16 cellular contexts compared by ENCODE assay signal in genomic region chr20:9270831-9271230, GRCh38.
DNase-seq lines count a peak whose midpoint lies in the region; ATAC-seq, FAIRE-seq and TF ChIP-seq lines count a peak whose summit lies in the region.
"Had no signal": no experiment of that assay in that cellular context is flagged by ENCODE, and none has a peak within 500 bp of the region (broad histone marks: within the 10 kb centered on the region; RNA-seq: fewer than 3 reads in every experiment).

No MANE protein-coding gene starts in this region.

- no peak overlapping the region for H3K4ac ChIP-seq in IMR-90 (ENCODE audit: low read depth, low read length)

- H3K18ac ChIP-seq in IMR-90 (ENCODE audit: low read depth, low read length) = peak overlapping the region; percentile 92; the same call in 1 of the 2 replicates

- H4K20me1 ChIP-seq in IMR-90 (ENCODE audit: insufficient read depth, low read length) = peaks cover 7% of the 10 kb centered on the region; the same call in 1 of the 2 replicates

- FAIRE-seq in H54 (lab: Jason Lieb, UNC) = no peak
- FAIRE-seq: keratinocyte had no signal

- DNase-seq in AG20443 (ENCODE audit: low spot score) = peak; percentile 69
- peak; percentile 74 for DNase-seq in IMR-90
- peak; percentile 10 for DNase-seq in epithelial cell of esophagus (ENCODE audit: low read depth)
- no peak for DNase-seq in omental fat pad (ENCODE audit: low spot score)
- no peak for DNase-seq in NCI-H1436 (lab: John Stamatoyannopoulos, UW)
- DNase-seq in SHP77 (lab: John Stamatoyannopoulos, UW) = no peak
- DNase-seq in H54 (ENCODE audit: insufficient read length, low spot score) = no peak
- no peak for DNase-seq in NCI-H1105 (lab: John Stamatoyannopoulos, UW)
- DNase-seq: activated T-cell treated with anti-CD3 and anti-CD28 coated beads, Interleukin-2, amount 50 U/mL, for 72 hours; dorsolateral prefrontal cortex; head of caudate nucleus; Karpas-422; mucosa of descending colon had no signal

- no peak overlapping the region for H3K56ac ChIP-seq in IMR-90 (ENCODE audit: extremely low read depth, insufficient read depth, low read length)

- TF ChIP-seq RAD21 in IMR-90 (IDR thresholded peaks at IDR 0.05; ENCODE audit: low read length) = no peak

- no peak overlapping the region for H3K14ac ChIP-seq in IMR-90 (replicated peaks; ENCODE audit: low read depth, low read length)

- H3K79me1 ChIP-seq in IMR-90 (ENCODE audit: low read depth in 1 of 2, low read length in 2 of 2) = peaks cover 21 to 54% of the 10 kb centered on the region in 2 experiments

- H4K91ac ChIP-seq in IMR-90 (ENCODE audit: insufficient read depth, low read depth, low read length) = no peak overlapping the region

- no peaks in the 10 kb centered on the region for H3K9me3 ChIP-seq in IMR-90 (ENCODE audit: control insufficient read depth, insufficient read depth, low read length)
- H3K9me3 ChIP-seq: mucosa of descending colon, thoracic aorta had no signal

- H3K27me3 ChIP-seq in IMR-90 (ENCODE audit: control insufficient read depth, insufficient read depth, low read length) = no peaks in the 10 kb centered on the region
- H3K27me3 ChIP-seq: dorsolateral prefrontal cortex had no signal

- no peaks in the 10 kb centered on the region; the same call in 1 of the 2 replicates for H3K36me3 ChIP-seq in IMR-90 (ENCODE audit: control insufficient read depth, insufficient read depth, low read length)
- H3K36me3 ChIP-seq: thoracic aorta had no signal

- no peak overlapping the region for H3K27ac ChIP-seq in IMR-90 (ENCODE audit: insufficient read depth, low read length)
- H3K27ac ChIP-seq: dorsolateral prefrontal cortex, HL-60, thoracic aorta had no signal

- no peak overlapping the region for H3K23ac ChIP-seq in IMR-90 (ENCODE audit: low read depth, low read length)

- H2AK5ac ChIP-seq in IMR-90 (ENCODE audit: low read depth, low read length) = no peak overlapping the region

- H4K5ac ChIP-seq in IMR-90 (ENCODE audit: low read depth, low read length) = peak overlapping the region; percentile 59; the same call in 1 of the 2 replicates

- dilution Hi-C loops in IMR-90 (cut with HindIII; ENCODE audit: low sequenced_read_pairs, unreplicated experiment) = no loop called here

- H2AK9ac ChIP-seq in IMR-90 (replicated peaks; ENCODE audit: low read depth, low read length, poor library complexity) = no peak overlapping the region

- ATAC-seq in IMR-90 (ENCODE audit: low read depth) (peak; percentile 56), omental fat pad (ENCODE audit: low FRiP score) (peak; percentile 74)
- ATAC-seq: activated T-cell treated with anti-CD3 and anti-CD28 coated beads, Interleukin-2, amount 50 U/mL, for 72 hours; mucosa of descending colon had no signal

- intact Hi-C loops in IMR-90 (cut with micrococcal nuclease) = no loop called here

- H4K8ac ChIP-seq in IMR-90 (ENCODE audit: low read depth in 2 of 2, low read length in 2 of 2) = no peak overlapping the region; a peak in 1 of 4 replicates

- no peak overlapping the region for H2BK20ac ChIP-seq in IMR-90 (ENCODE audit: low read depth, low read length)

- H2BK120ac ChIP-seq in IMR-90 (ENCODE audit: low read depth, low read length) = no peak overlapping the region

- in situ Hi-C loops in IMR-90 (cut with MboI; ENCODE audit: low sequenced_read_pairs) = no loop called here

- H3K4me1 ChIP-seq in IMR-90 (ENCODE audit: control insufficient read depth, insufficient read depth, low read length) = peaks cover 14% of the 10 kb centered on the region

- H3K9me1 ChIP-seq in IMR-90 (ENCODE audit: insufficient read depth, low read length) = peaks cover 10% of the 10 kb centered on the region

- no TSS peak for BruUV-seq in IMR-90 (replicated peaks; lab: Mats Ljungman, UMichigan)

- H3K4me3 ChIP-seq in IMR-90 (ENCODE audit: insufficient read depth, low read depth, low read length) (no peak overlapping the region), epithelial cell of esophagus (ENCODE audit: low read length) (no peak overlapping the region)
- H3K4me3 ChIP-seq: dorsolateral prefrontal cortex, mucosa of descending colon, thoracic aorta had no signal

- no peak overlapping the region for H2AFZ ChIP-seq in IMR-90 (replicated peaks; ENCODE audit: low read length, poor library complexity)

- CTCF ChIA-PET in IMR-90 (lab: Yijun Ruan, JAX) = no interaction called here

- no peak overlapping the region for H3K9ac ChIP-seq in IMR-90 (ENCODE audit: low read depth, low read length)

- H3K4me2 ChIP-seq in IMR-90 (ENCODE audit: low read depth, low read length) = peak overlapping the region; percentile 67; the same call in 1 of the 2 replicates

- no peak overlapping the region for H2BK15ac ChIP-seq in IMR-90 (ENCODE audit: low read depth, low read length)

- TF ChIP-seq CTCF in IMR-90 (conservative IDR thresholded peaks at IDR 0.05; ENCODE audit: low read depth, low read length) = no peak
- TF ChIP-seq CTCF in epithelial cell of esophagus (IDR thresholded peaks at IDR 0.05; ENCODE audit: insufficient read depth, low read depth, low read length, missing control alignments) = no peak
- TF ChIP-seq CTCF in omental fat pad (IDR thresholded peaks at IDR 0.05) = no peak

- TF ChIP-seq POLR2A in IMR-90 (IDR thresholded peaks at IDR 0.05; ENCODE audit: low read depth, low read length) (no peak), H54 (IDR thresholded peaks at IDR 0.05; ENCODE audit: low read depth, low read length) (no peak)

- no peak overlapping the region for H2BK5ac ChIP-seq in IMR-90 (ENCODE audit: low read depth, low read length, poor library complexity, severe bottlenecking)

- POLR2A ChIA-PET in IMR-90 (lab: Charles Lee; ENCODE audit: unreplicated experiment) = no interaction called here

TF ChIP-seq in IMR-90, 13 proteins besides CTCF, POLR2A, EP300 and RAD21:
- TF ChIP-seq NFE2L2 (IDR thresholded peaks at IDR 0.05; ENCODE audit: low read depth, low read length) (peak; percentile 72), MAZ (IDR thresholded peaks at IDR 0.05; ENCODE audit: borderline replicate concordance, low read depth, low read length) (no peak), FOS (IDR thresholded peaks at IDR 0.05; ENCODE audit: low read depth, low read length) (peak; percentile 72; the same call in 1 of the 2 replicates), SMC3 (IDR thresholded peaks at IDR 0.05; ENCODE audit: low read depth, low read length) (no peak), CHD1 (IDR thresholded peaks at IDR 0.05; ENCODE audit: low read depth, low read length) (no peak), CEBPB (IDR thresholded peaks at IDR 0.05; ENCODE audit: low read depth, low read length) (peak; percentile 34; the same call in 1 of the 2 replicates), RFX5 (IDR thresholded peaks at IDR 0.05; ENCODE audit: low read depth, low read length) (no peak), MAFK (IDR thresholded peaks at IDR 0.05; ENCODE audit: low read depth, low read length) (peak; percentile 27)
TF ChIP-seq in IMR-90: peak in this region for 4.

Comparison
In these comparisons a context has a peak if more than half of its experiments do, and no peak if none do; other contexts are left out.
1. DNase-seq: peak in AG20443 (single experiment), IMR-90 (single experiment) and epithelial cell of esophagus (single experiment); none in omental fat pad (single experiment), NCI-H1436 (single experiment), SHP77 (0 of 2), H54 (single experiment) and NCI-H1105 (single experiment).